Comparison of ENCODE assay signal across 8 cellular contexts in the genomic region with DNA sequence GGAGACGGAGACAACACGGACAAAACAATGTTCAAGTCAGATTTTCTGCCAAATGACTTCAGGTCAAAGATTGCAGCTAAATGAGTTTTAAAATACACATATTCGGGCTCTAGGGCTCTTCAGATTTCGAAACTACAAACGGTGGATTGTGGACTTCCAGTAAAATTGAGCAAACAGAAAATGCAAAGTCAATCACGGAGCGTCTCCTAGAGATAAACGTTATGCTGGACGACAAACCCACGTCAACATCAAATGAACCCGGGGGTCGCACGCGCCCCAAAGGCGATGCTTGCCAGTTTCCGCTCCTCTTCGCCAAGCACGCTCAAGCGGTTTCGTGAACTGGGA. TPM values are rescaled to one million over a fixed set of nuclear protein-coding genes. Genes with fewer than 3 reads are reported as not detected.
DNase-seq lines count a peak whose midpoint lies in the region; ATAC-seq and TF ChIP-seq lines count a peak whose summit lies in the region.

No MANE protein-coding gene starts in this region.

- peak overlapping the region; percentile 96 for H3K27ac ChIP-seq in parathyroid adenoma

- no peak for ATAC-seq in stimulated activated naive CD8-positive, alpha-beta T cell treated with anti-CD3 and anti-CD28 coated beads, Interleukin-15, Interleukin-2, amounts not matched to agents 100 U/mL and 50 U/mL, for 24 hours
- ATAC-seq in T-cell (replicated peaks in 1 of 4): no peak
- no peak for ATAC-seq in GM21737 (IDR thresholded peaks at IDR 0.05; ENCODE audit: unreplicated experiment)

- peak overlapping the region; percentile 96 for H3K4me3 Mint-ChIP-seq in stimulated activated naive CD8-positive, alpha-beta T cell treated with anti-CD3 and anti-CD28 coated beads, Interleukin-15, Interleukin-2, amounts not matched to agents 100 ng/mL and 50 ng/mL, for 24 hours
- H3K4me3 Mint-ChIP-seq in T-cell: peak overlapping the region; percentile 94 to 98 (median 96)

- H3K27ac Mint-ChIP-seq in stimulated activated naive CD8-positive, alpha-beta T cell treated with anti-CD3 and anti-CD28 coated beads, Interleukin-15, Interleukin-2, amounts not matched to agents 100 ng/mL and 50 ng/mL, for 24 hours: peak overlapping the region; percentile 93
- peak overlapping the region; percentile 93 to 94 for H3K27ac Mint-ChIP-seq in T-cell

- no peak for DNase-seq in stimulated activated naive CD8-positive, alpha-beta T cell treated with anti-CD3 and anti-CD28 coated beads, Interleukin-15, Interleukin-2, amounts not matched to agents 100 U/mL and 50 U/mL, for 24 hours
- no peak for DNase-seq in T-cell
- peak; percentile 34 for DNase-seq in fibroblast of peridontal ligament (ENCODE audit: extremely low read depth)
- no peak for DNase-seq in NCI-H2171 (lab: John Stamatoyannopoulos, UW)
- no peak for DNase-seq in germinal center (ENCODE audit: low spot score)

- POLR2A ChIA-PET in T-cell (lab: Charles Lee): interaction anchor here in 1 of 2 donors (0.6 kb wide), 1 partner anchor 43 kb away, joined by 3 read pairs; no protein-coding TSS in a partner anchor

- H3K4me3 ChIP-seq in parathyroid adenoma (ENCODE audit: low read depth, low read length): peak overlapping the region; percentile 97

- CTCF ChIA-PET in T-cell (lab: Charles Lee): interaction anchor here (1.3 to 3.1 kb wide), 6 partner anchors 38 to 99 kb away, joined by 3 to 14 read pairs (median 6); partner anchors contain the start of gene ZNF514 (in 2 of the 2)

- peaks cover 10% of the 10 kb centered on the region for H3K79me2 ChIP-seq in parathyroid adenoma

- H3K27me3 Mint-ChIP-seq in stimulated activated naive CD8-positive, alpha-beta T cell treated with anti-CD3 and anti-CD28 coated beads, Interleukin-15, Interleukin-2, amounts not matched to agents 100 ng/mL and 50 ng/mL, for 24 hours: no peaks in the 10 kb centered on the region
- no peaks in the 10 kb centered on the region for H3K27me3 Mint-ChIP-seq in T-cell

- no peaks in the 10 kb centered on the region for H3K9me3 ChIP-seq in parathyroid adenoma (ENCODE audit: control insufficient read depth, low read length)

- peaks cover 45% of the 10 kb centered on the region for H3K4me1 Mint-ChIP-seq in stimulated activated naive CD8-positive, alpha-beta T cell treated with anti-CD3 and anti-CD28 coated beads, Interleukin-15, Interleukin-2, amounts not matched to agents 100 ng/mL and 50 ng/mL, for 24 hours (ENCODE audit: low read depth)
- H3K4me1 Mint-ChIP-seq in T-cell: peaks cover 48 to 56% (median 48%) of the 10 kb centered on the region in 3 donors

- H3K27me3 ChIP-seq in parathyroid adenoma (ENCODE audit: control insufficient read depth, insufficient read depth, low read length): no peaks in the 10 kb centered on the region

- peaks cover 3% of the 10 kb centered on the region for H3K4me1 ChIP-seq in parathyroid adenoma

- TF ChIP-seq CTCF in parathyroid adenoma (IDR thresholded peaks at IDR 0.05): no peak

- no peaks in the 10 kb centered on the region for H3K36me3 ChIP-seq in parathyroid adenoma (ENCODE audit: control insufficient read depth, insufficient read depth, low read length)

- peak overlapping the region; percentile 90 for H2AFZ ChIP-seq in parathyroid adenoma

- no peaks in the 10 kb centered on the region for H3K9me3 Mint-ChIP-seq in stimulated activated naive CD8-positive, alpha-beta T cell treated with anti-CD3 and anti-CD28 coated beads, Interleukin-15, Interleukin-2, amounts not matched to agents 100 ng/mL and 50 ng/mL, for 24 hours
- no peaks in the 10 kb centered on the region for H3K9me3 Mint-ChIP-seq in T-cell

- peak overlapping the region; percentile 74 for H3K9ac ChIP-seq in parathyroid adenoma

- peak overlapping the region; percentile 67 for H3K4me2 ChIP-seq in parathyroid adenoma (ENCODE audit: low read length)

- peaks cover 33% of the 10 kb centered on the region for H3K36me3 Mint-ChIP-seq in stimulated activated naive CD8-positive, alpha-beta T cell treated with anti-CD3 and anti-CD28 coated beads, Interleukin-15, Interleukin-2, amounts not matched to agents 100 ng/mL and 50 ng/mL, for 24 hours (ENCODE audit: low read depth)
- peaks cover 6% of the 10 kb centered on the region for H3K36me3 Mint-ChIP-seq in T-cell

RNA-seq across cellular contexts. Expression of gene MRPS5, which starts 0.5 kb away (rescaled TPM):
- total RNA-seq in T-cell: 10 to 100 TPM; 32.3 to 58.3 (median 57.0) TPM

RNA-seq across cellular contexts. Expression of gene ZNF514, which starts 38.5 kb away (rescaled TPM):
- 10 to 100 TPM; 11.8 to 29.2 (median 25.5) TPM for total RNA-seq in T-cell

RNA-seq across cellular contexts. Expression of gene ZNF2, which starts 44.5 kb away (rescaled TPM):
- total RNA-seq in T-cell: 1 to 10 TPM; 1.8 to 8.2 (median 7.5) TPM
